Comparison of ENCODE assay signal across 35 cellular contexts in genomic region chr3:25128735-25129134, GRCh38.
"Had no signal": no experiment of that assay in that cellular context is flagged by ENCODE, and none has a peak within 500 bp of the region (broad histone marks: within the 10 kb centered on the region; RNA-seq: fewer than 3 reads in every experiment).

No MANE protein-coding gene starts in this region.

- DNase-seq: Karpas-422, Kasumi-1, KG1, MG63, MM.1S, MV-4-11, NCI-H1048, NCI-H1092, NCI-H1092 treated with DMSO at 0.1 percent for 48 hours, NCI-H1105, NCI-H1105 treated with DMSO at 0.1 percent for 48 hours, NCI-H1417, NCI-H1417 treated with DMSO at 0.1 percent for 48 hours, NCI-H1436, NCI-H1436 treated with DMSO at 0.1 percent for 48 hours, NCI-H146, NCI-H1694, NCI-H1694 treated with DMSO at 0.1 percent for 48 hours, NCI-H187, NCI-H187 treated with DMSO at 0.1 percent for 48 hours, NCI-H1930, NCI-H2029, NCI-H2029 treated with DMSO at 0.1 percent for 48 hours, NCI-H2081, NCI-H2081 treated with DMSO at 0.1 percent for 48 hours, NCI-H2107, NCI-H2171, NCI-H2171 treated with DMSO at 0.1 percent for 48 hours, NCI-H2227 treated with DMSO at 0.1 percent for 48 hours, NCI-H226, NCI-H345, NCI-H446, NCI-H446 treated with DMSO at 0.1 percent for 48 hours, NCI-H510A had no signal

- H3K4me3 ChIP-seq: MG63 had no signal

- H3K36me3 ChIP-seq: MG63 had no signal

- H3K27ac ChIP-seq: KMS-11 had no signal

- H3K4me2 ChIP-seq: KMS-11 had no signal

- H3K27me3 ChIP-seq: MG63 had no signal

- H3K9ac ChIP-seq: KMS-11 had no signal
